In the genomic region with DNA sequence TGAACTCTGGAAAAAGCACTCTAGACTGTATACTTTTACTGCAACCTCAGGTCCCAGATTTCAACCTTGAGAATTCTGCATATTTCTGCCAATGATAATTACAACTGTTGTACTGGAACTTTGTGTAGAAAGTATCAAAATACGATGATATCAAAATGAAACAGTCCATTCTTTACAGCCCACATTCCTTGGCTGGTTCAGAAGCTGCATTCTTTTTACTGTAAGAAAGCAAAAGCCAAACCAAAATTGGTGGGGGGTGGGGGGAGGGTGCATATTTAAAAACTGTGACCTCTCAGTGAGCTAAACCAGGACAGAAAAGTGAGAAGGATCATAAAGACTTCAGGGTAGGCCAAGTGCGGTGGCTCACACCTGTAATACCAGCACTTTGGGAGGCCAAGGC, we compare ENCODE assay signal across 16 cellular contexts.
"Had no signal": no experiment of that assay in that cellular context is flagged by ENCODE, and none has a peak within 500 bp of the region (broad histone marks: within the 10 kb centered on the region; RNA-seq: fewer than 3 reads in every experiment).

No MANE protein-coding gene starts in this region.

- H3K27me3 Mint-ChIP-seq: activated CD8-positive, alpha-beta memory T cell treated with anti-CD3 and anti-CD28 coated beads, Interleukin-2, amount 10 ng/mL, durations not matched to agents 7 days and 5 days; naive thymus-derived CD8-positive, alpha-beta T cell had no signal

- H3K4me3 Mint-ChIP-seq: activated CD8-positive, alpha-beta memory T cell treated with anti-CD3 and anti-CD28 coated beads, Interleukin-2, amount 10 ng/mL, durations not matched to agents 7 days and 5 days; endodermal cell; naive thymus-derived CD8-positive, alpha-beta T cell had no signal

- H3K4me1 Mint-ChIP-seq: endodermal cell had no signal

- H3K36me3 Mint-ChIP-seq: naive thymus-derived CD8-positive, alpha-beta T cell; stimulated activated effector memory CD8-positive, alpha-beta T cell treated with anti-CD3 and anti-CD28 coated beads, Interleukin-12 subunit alpha, Interleukin-12 subunit beta, amount 100 ng/mL, for 72 hours had no signal

- ATAC-seq: activated CD8-positive, alpha-beta memory T cell treated with anti-CD3 and anti-CD28 coated beads, Interleukin-2, amount 10 ng/mL, durations not matched to agents 7 days and 5 days; mucosa of descending colon; naive thymus-derived CD8-positive, alpha-beta T cell; right cardiac atrium; stimulated activated effector memory CD8-positive, alpha-beta T cell treated with anti-CD3 and anti-CD28 coated beads, Interleukin-12 subunit alpha, Interleukin-12 subunit beta, amount 100 ng/mL, for 72 hours had no signal

- DNase-seq: activated CD4-positive, alpha-beta T cell treated with anti-CD3 and anti-CD28 coated beads, Interleukin-2, amount 50 U/mL, for 48 hours; activated CD4-positive, CD25-positive, alpha-beta regulatory T cell treated with anti-CD3 and anti-CD28 coated beads, Interleukin-2, amount 50 U/mL, for 72 hours; activated CD8-positive, alpha-beta memory T cell treated with anti-CD3 and anti-CD28 coated beads, Interleukin-2, amount 10 ng/mL, durations not matched to agents 7 days and 5 days; activated gamma-delta T cell treated with Interleukin-2 at 50 U/mL for 16 hours; activated T-cell treated with anti-CD3 and anti-CD28 coated beads, Interleukin-2, amount 50 U/mL, for 48 hours; adrenal gland; cerebellar nuclear complex; endodermal cell; erythroblast; glutamatergic neuron; mucosa of descending colon; naive thymus-derived CD8-positive, alpha-beta T cell; right cardiac atrium; T-helper 2 cell; trophoblast cell had no signal

- H3K27ac Mint-ChIP-seq: activated CD8-positive, alpha-beta memory T cell treated with anti-CD3 and anti-CD28 coated beads, Interleukin-2, amount 10 ng/mL, durations not matched to agents 7 days and 5 days; endodermal cell had no signal
